1 cellular context compared by ENCODE assay signal in the genomic region with DNA sequence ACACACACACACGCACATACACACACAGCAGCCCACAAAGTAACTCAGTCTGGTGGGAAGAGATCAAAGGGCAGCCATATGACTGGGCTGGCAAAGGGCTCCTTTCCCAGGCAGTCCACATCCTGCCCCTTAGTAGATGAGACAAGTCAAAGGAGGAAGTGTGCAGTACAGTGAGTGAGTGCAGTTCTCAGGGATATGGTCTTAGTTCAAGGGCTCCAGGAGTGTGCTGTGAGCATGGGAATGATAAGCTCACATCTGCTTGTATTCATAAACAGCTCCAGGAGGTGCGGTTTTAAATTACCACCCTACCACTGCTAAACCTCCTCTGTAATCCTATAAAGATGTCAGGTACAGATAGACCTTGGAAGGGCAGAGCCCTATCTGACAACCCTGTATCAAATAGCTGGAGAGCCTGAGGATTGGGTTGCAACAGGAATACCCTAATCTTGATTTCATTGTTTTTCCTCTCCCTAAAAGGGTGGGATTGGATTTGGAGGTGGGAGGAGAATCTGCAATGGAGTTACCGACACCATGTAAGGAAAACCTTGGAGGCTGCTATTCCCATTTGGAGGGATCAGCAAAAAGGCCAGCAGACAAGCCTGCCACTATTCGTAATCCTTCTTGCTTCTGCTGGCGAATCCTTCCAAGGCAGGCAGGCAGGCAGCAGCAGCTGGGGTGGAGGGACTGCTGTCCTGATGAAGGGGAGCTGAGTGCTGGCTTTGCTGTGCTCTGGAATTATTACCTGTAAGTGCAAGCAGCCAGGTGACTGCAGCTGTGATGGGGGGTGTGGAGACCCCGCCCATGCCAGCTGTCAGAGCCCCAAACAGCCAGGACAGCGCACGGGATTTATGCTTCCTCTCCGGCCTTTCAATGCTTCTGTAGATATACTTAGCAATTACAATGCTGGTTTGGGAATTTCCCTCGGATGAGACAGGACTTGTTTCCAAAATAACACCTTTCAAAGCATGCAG.
TF ChIP-seq lines count a peak whose summit lies in the region.

No MANE protein-coding gene starts in this region.

TF ChIP-seq in K562, 482 proteins besides CTCF, POLR2A, EP300 and RAD21 (continued from another document):
- no peak for TF ChIP-seq PHB (CRISPR knock-in tag; IDR thresholded peaks at IDR 0.05)
- TF ChIP-seq GATA2 (CRISPR knock-in tag; IDR thresholded peaks at IDR 0.05), result 0 out of 2 replicates have a peak, but pooled peaks have one; percentile 18
- no peak for TF ChIP-seq NRF1 (conservative IDR thresholded peaks at IDR 0.05 in 1 of 2, IDR thresholded peaks at IDR 0.05 in 1 of 2)
- peak; percentile 73 for TF ChIP-seq CBFA2T3 (IDR thresholded peaks at IDR 0.05)
- peak; percentile 86 for TF ChIP-seq SPI1 (IDR thresholded peaks at IDR 0.05; ENCODE audit: borderline replicate concordance, low read depth, low read length)
- TF ChIP-seq NR2C1 (IDR thresholded peaks at IDR 0.05), result no peak
- TF ChIP-seq NR2C1 (tag; IDR thresholded peaks at IDR 0.05), result no peak
- no peak for TF ChIP-seq HOMEZ (CRISPR knock-in tag; IDR thresholded peaks at IDR 0.05)
- 0 out of 2 replicates have a peak, but pooled peaks have one; percentile 19 for TF ChIP-seq TCF7 (IDR thresholded peaks at IDR 0.05; ENCODE audit: borderline replicate concordance)
- peak; percentile 17; the same call in 1 of the 2 replicates for TF ChIP-seq TAL1 (IDR thresholded peaks at IDR 0.05)
- TF ChIP-seq ARID1B (IDR thresholded peaks at IDR 0.05), result 0 out of 2 replicates have a peak, but pooled peaks have one; percentile 33
